In the genomic region with DNA sequence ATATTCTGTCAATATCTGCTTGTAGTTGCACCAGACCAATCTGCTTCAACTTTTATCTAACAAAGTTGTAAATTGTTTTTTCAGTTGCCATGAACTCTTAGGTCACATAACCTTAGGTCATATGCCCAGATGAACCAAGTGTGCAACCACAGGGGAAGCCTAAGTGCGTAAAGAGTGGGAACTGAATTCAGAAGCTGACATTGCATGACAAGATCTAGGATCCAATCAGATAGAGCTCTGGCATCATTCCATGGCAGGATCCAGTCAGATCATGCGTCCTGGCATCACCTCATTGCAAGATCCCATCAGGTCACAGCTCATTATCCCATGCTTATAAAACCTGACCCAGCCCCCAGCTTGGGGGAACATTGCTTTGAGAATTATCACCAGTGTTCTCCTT, we compare ENCODE assay signal across 19 cellular contexts. TPM values are rescaled to one million over a fixed set of nuclear protein-coding genes. Genes with fewer than 3 reads are reported as not detected.
DNase-seq lines count a peak whose midpoint lies in the region; ATAC-seq and TF ChIP-seq lines count a peak whose summit lies in the region.
"Had no signal": no experiment of that assay in that cellular context is flagged by ENCODE, and none has a peak within 500 bp of the region (broad histone marks: within the 10 kb centered on the region; RNA-seq: fewer than 3 reads in every experiment).

No MANE protein-coding gene starts in this region.

- H4K8ac ChIP-seq in neuronal stem cell (ENCODE audit: low read depth, low read length): no peak overlapping the region

- ATAC-seq in memory B cell (ENCODE audit: low read depth): peak; percentile 37
- ATAC-seq: A549 had no signal

- H3K9ac ChIP-seq in neuronal stem cell (ENCODE audit: low read depth, low read length, poor library complexity): no peak overlapping the region
- H3K9ac ChIP-seq: BLaER1, GM23248 had no signal

- peaks cover 2% of the 10 kb centered on the region for H3K36me3 Mint-ChIP-seq in memory B cell
- H3K36me3 Mint-ChIP-seq: CD14-positive monocyte; CD4-positive, alpha-beta memory T cell had no signal

- no peak overlapping the region for H3K18ac ChIP-seq in neuronal stem cell (ENCODE audit: low read length)

- no peak overlapping the region for H3K27ac Mint-ChIP-seq in memory B cell
- H3K27ac Mint-ChIP-seq: CD14-positive monocyte; CD4-positive, alpha-beta memory T cell had no signal

- no peak overlapping the region for H3K4me3 Mint-ChIP-seq in memory B cell
- H3K4me3 Mint-ChIP-seq: CD14-positive monocyte; CD4-positive, alpha-beta memory T cell had no signal

- H2BK120ac ChIP-seq in neuronal stem cell (ENCODE audit: low read depth, low read length): no peak overlapping the region

- H2BK15ac ChIP-seq in neuronal stem cell (ENCODE audit: low read length): no peak overlapping the region

- H3K4ac ChIP-seq in neuronal stem cell (ENCODE audit: low read length): peak overlapping the region; percentile 41

- no peak overlapping the region for H2BK12ac ChIP-seq in neuronal stem cell (ENCODE audit: low read length)

- peaks cover 6% of the 10 kb centered on the region for H3K4me1 Mint-ChIP-seq in memory B cell
- H3K4me1 Mint-ChIP-seq: CD4-positive, alpha-beta memory T cell had no signal

- no peaks in the 10 kb centered on the region for H3K27me3 ChIP-seq in neuronal stem cell (ENCODE audit: control insufficient read depth in 3 of 3, insufficient read depth in 3 of 3, low read depth in 1 of 3, low read length in 3 of 3)
- no peaks in the 10 kb centered on the region for H3K27me3 ChIP-seq in tibial artery
- H3K27me3 ChIP-seq: BLaER1 had no signal

- no peak overlapping the region for H2AFZ ChIP-seq in neuronal stem cell (ENCODE audit: low read length)
- H2AFZ ChIP-seq: GM23248 had no signal

- no peaks in the 10 kb centered on the region for H3K79me1 ChIP-seq in neuronal stem cell (ENCODE audit: low read depth, low read length)

- no peak overlapping the region for H3K23ac ChIP-seq in neuronal stem cell (ENCODE audit: low read depth, low read length, poor library complexity)

- no peaks in the 10 kb centered on the region for H3K9me3 ChIP-seq in neuronal stem cell (replicated peaks in 1 of 2; ENCODE audit: control insufficient read depth in 2 of 2, insufficient read depth in 1 of 2, low read depth in 1 of 2, low read length in 2 of 2)
- no peaks in the 10 kb centered on the region for H3K9me3 ChIP-seq in tibial artery
- H3K9me3 ChIP-seq: A549, BLaER1, HAP-1 had no signal

- TF ChIP-seq CTCF in tibial artery (IDR thresholded peaks at IDR 0.05): no peak

- H3K4me1 ChIP-seq in neuronal stem cell (ENCODE audit: control insufficient read depth in 2 of 2, insufficient read depth in 1 of 2, low read depth in 1 of 2, low read length in 2 of 2) (peaks cover 2 to 6% of the 10 kb centered on the region in 2 donors), tibial artery (no peaks in the 10 kb centered on the region)
- H3K4me1 ChIP-seq: A549, BLaER1, HAP-1 had no signal

- no peak overlapping the region for H2BK5ac ChIP-seq in neuronal stem cell (ENCODE audit: low read length)

- WGBS in neuronal stem cell (ENCODE audit: extremely low coverage in 2 of 2, insufficient read length in 2 of 2, insufficient replicate concordance in 1 of 2), 2 donors: no CpG with 5 or more reads among the region's 2 CpGs

- no peaks in the 10 kb centered on the region for H3K27me3 Mint-ChIP-seq in memory B cell
- H3K27me3 Mint-ChIP-seq: CD4-positive, alpha-beta memory T cell had no signal

- no peak overlapping the region for H3K14ac ChIP-seq in neuronal stem cell (ENCODE audit: low read length)

- no peak overlapping the region for H4K91ac ChIP-seq in neuronal stem cell (ENCODE audit: low read depth, low read length, poor library complexity)

- DNase-seq in NCI-H82 (lab: John Stamatoyannopoulos, UW) (peak; percentile 27), NCI-H82 treated with DMSO at 0.1 percent for 48 hours (lab: John Stamatoyannopoulos, UW; ENCODE audit: unreplicated experiment) (no peak), memory B cell (ENCODE audit: low spot score in 2 of 2) (no peak), neuronal stem cell (ENCODE audit: low spot score) (no peak), tibial artery (no peak), DMS79 (lab: John Stamatoyannopoulos, UW) (no peak), cerebellar nuclear complex (lab: John Stamatoyannopoulos, UW) (no peak)
- no peak for DNase-seq in stimulated activated CD4-positive, alpha-beta T cell treated with anti-CD3 and anti-CD28 coated beads, Interleukin-2, amount 100 ng/mL, for 24 hours
- DNase-seq: AML-193; Calu3; CD4-positive, alpha-beta memory T cell; DND-41; EL; GM23248 had no signal

- H3K27ac ChIP-seq in neuronal stem cell (replicated peaks; ENCODE audit: low read length) (no peak overlapping the region), tibial artery (no peak overlapping the region)
- H3K27ac ChIP-seq: 22Rv1, A549, BLaER1, GM23248 had no signal

- H3K36me3 ChIP-seq in neuronal stem cell (replicated peaks in 1 of 2; ENCODE audit: control insufficient read depth in 2 of 2, insufficient read depth in 2 of 2, low read length in 2 of 2) (no peaks in the 10 kb centered on the region), tibial artery (no peaks in the 10 kb centered on the region)
- H3K36me3 ChIP-seq: BLaER1, HAP-1 had no signal

- no peak overlapping the region for H2AK5ac ChIP-seq in neuronal stem cell (ENCODE audit: low read depth, low read length)

- intact Hi-C loops in tibial artery (cut with DNase I; ENCODE audit: low total_unique reads): no loop called here

- peaks cover 3% of the 10 kb centered on the region for H3K9me3 Mint-ChIP-seq in memory B cell

- no peak overlapping the region for H3K4me2 ChIP-seq in neuronal stem cell (ENCODE audit: insufficient read depth, low read length, poor library complexity, severe bottlenecking)
- H3K4me2 ChIP-seq: A549, BLaER1 had no signal

- no peak overlapping the region for H3K4me3 ChIP-seq in neuronal stem cell (ENCODE audit: low read length in 2 of 2)
- H3K4me3 ChIP-seq in tibial artery: no peak overlapping the region
- H3K4me3 ChIP-seq: A549, BLaER1, GM23248, HAP-1 had no signal

RNA-seq across cellular contexts. Expression of a gene that starts 18.9 kb away (rescaled TPM):
- 49.5 TPM for polyA plus RNA-seq in neuronal stem cell (2013, experiment 1 of 2)
- polyA plus RNA-seq in neuronal stem cell (2013, experiment 2 of 2): 52.3 TPM

RNA-seq across cellular contexts. Expression of a gene that starts 55.2 kb away (rescaled TPM):
- not detected for polyA plus RNA-seq in neuronal stem cell (2013, experiment 1 of 2)
- 0.01 TPM for polyA plus RNA-seq in neuronal stem cell (2013, experiment 2 of 2)
- polyA plus RNA-seq: CD4-positive, alpha-beta memory T cell; GM23248 had no signal
